ENCODE assay signal across 8 cellular contexts in genomic region chr1:179877586-179878265, GRCh38. TPM values are rescaled to one million over a fixed set of nuclear protein-coding genes. Genes with fewer than 3 reads are reported as not detected.
DNase-seq lines count a peak whose midpoint lies in the region; ATAC-seq and TF ChIP-seq lines count a peak whose summit lies in the region.

Gene TOR1AIP2, minus strand, starts transcription at chr1:179877803. Its CDS starts 25,138 bp downstream, at chr1:179852665.

- H3K4me1 ChIP-seq in osteoblast (ENCODE audit: insufficient read depth, low read length) (peaks cover 19% of the 10 kb centered on the region), thoracic aorta (ENCODE audit: control insufficient read depth in 1 of 2, low read depth in 2 of 2) (peaks cover 28 to 47% of the 10 kb centered on the region in 2 donors)

- ATAC-seq in SK-N-SH treated with all-trans-retinoic acid at 6 μM for 48 hours (peak; percentile 77), thoracic aorta (ENCODE audit: insufficient number of reproducible peaks, low FRiP score, low read depth) (no peak)

- CTCF ChIA-PET in HEK293T (lab: Yijun Ruan, JAX), result interaction anchor here (0.7 kb wide), 1 partner anchor 302 kb away, joined by 7 read pairs; no protein-coding TSS in a partner anchor

- H3K36me3 ChIP-seq in osteoblast (ENCODE audit: insufficient read depth, low read length) (peaks cover 21% of the 10 kb centered on the region), thoracic aorta (peaks cover 9% of the 10 kb centered on the region)

- peaks cover 73% of the 10 kb centered on the region for H3K4me1 Mint-ChIP-seq in activated naive CD4-positive, alpha-beta T cell treated with anti-CD3 and anti-CD28 coated beads, Interleukin-2, amount 50 U/mL, for 24 hours

- H3K27me3 ChIP-seq in osteoblast (ENCODE audit: insufficient read depth, low read length), result no peaks in the 10 kb centered on the region
- H3K27me3 ChIP-seq in thoracic aorta (replicated peaks; ENCODE audit: insufficient read depth), result no peaks in the 10 kb centered on the region

- H3K36me3 Mint-ChIP-seq in activated naive CD4-positive, alpha-beta T cell treated with anti-CD3 and anti-CD28 coated beads, Interleukin-2, amount 50 U/mL, for 24 hours, result peaks cover 6% of the 10 kb centered on the region

- H3K27ac ChIP-seq in osteoblast (ENCODE audit: low read depth, low read length) (peak within 1 kb of the TSS; percentile 73), thoracic aorta (peak within 1 kb of the TSS; percentile 8 to 37)

- no peaks in the 10 kb centered on the region for H3K27me3 Mint-ChIP-seq in activated naive CD4-positive, alpha-beta T cell treated with anti-CD3 and anti-CD28 coated beads, Interleukin-2, amount 50 U/mL, for 24 hours

- H3K4me3 Mint-ChIP-seq in activated naive CD4-positive, alpha-beta T cell treated with anti-CD3 and anti-CD28 coated beads, Interleukin-2, amount 50 U/mL, for 24 hours, result peak within 1 kb of the TSS; percentile 90

- DNase-seq in GM04503 (ENCODE audit: low read depth) (peak; percentile 37), HEK293T (ENCODE audit: extremely low spot score) (peak; percentile 86), MV-4-11 (lab: John Stamatoyannopoulos, UW) (peak; percentile 82), glomerular endothelial cell (ENCODE audit: extremely low read depth, low read depth, low spot score) (no peak), osteoblast (ENCODE audit: insufficient read length, low spot score, missing footprints) (peak; percentile 93), thoracic aorta (ENCODE audit: low spot score) (peak; percentile 72)

- H2AFZ ChIP-seq in osteoblast (ENCODE audit: low read length), result peak within 1 kb of the TSS; percentile 96

- H3K4me2 ChIP-seq in osteoblast (ENCODE audit: insufficient read depth, low read length), result peak within 1 kb of the TSS; percentile 91

- TF ChIP-seq CTCF in osteoblast (IDR thresholded peaks at IDR 0.05; ENCODE audit: extremely low read depth, low read depth, low read length) (no peak), thoracic aorta (IDR thresholded peaks at IDR 0.05) (no peak)

- peak within 1 kb of the TSS; percentile 94 for H3K27ac Mint-ChIP-seq in activated naive CD4-positive, alpha-beta T cell treated with anti-CD3 and anti-CD28 coated beads, Interleukin-2, amount 50 U/mL, for 24 hours

- POLR2A ChIA-PET in HEK293T (lab: Yijun Ruan, JAX), result interaction anchor here (0.6 kb wide), 1 partner anchor 47 kb away, joined by 3 read pairs; no protein-coding TSS in a partner anchor

- H3K9me3 Mint-ChIP-seq in activated naive CD4-positive, alpha-beta T cell treated with anti-CD3 and anti-CD28 coated beads, Interleukin-2, amount 50 U/mL, for 24 hours, result no peaks in the 10 kb centered on the region

- peaks cover 37% of the 10 kb centered on the region for H4K20me1 ChIP-seq in osteoblast (ENCODE audit: insufficient read depth, low read length)

- H3K4me3 ChIP-seq in osteoblast (ENCODE audit: insufficient read depth, low read length) (peak within 1 kb of the TSS; percentile 84), thoracic aorta (peak within 1 kb of the TSS; percentile 91)

- H3K79me2 ChIP-seq in osteoblast (ENCODE audit: insufficient read depth, low read length), result peaks cover 53% of the 10 kb centered on the region

- H3K9me3 ChIP-seq in osteoblast (ENCODE audit: low read depth, low read length) (no peaks in the 10 kb centered on the region), thoracic aorta (no peaks in the 10 kb centered on the region)

TF ChIP-seq in HEK293T, 16 proteins besides CTCF, POLR2A, EP300 and RAD21:
- TF ChIP-seq FOXA1 (IDR thresholded peaks at IDR 0.05) (no peak), TARDBP (IDR thresholded peaks at IDR 0.05) (no peak), CTBP1 (IDR thresholded peaks at IDR 0.05; ENCODE audit: borderline replicate concordance) (peak; percentile 19; the same call in 1 of the 2 replicates), ELF4 (IDR thresholded peaks at IDR 0.05) (peak; percentile 83), L3MBTL2 (conservative IDR thresholded peaks at IDR 0.05) (peak; percentile 33; the same call in 1 of the 2 replicates)
- TF ChIP-seq, protein P1, sequence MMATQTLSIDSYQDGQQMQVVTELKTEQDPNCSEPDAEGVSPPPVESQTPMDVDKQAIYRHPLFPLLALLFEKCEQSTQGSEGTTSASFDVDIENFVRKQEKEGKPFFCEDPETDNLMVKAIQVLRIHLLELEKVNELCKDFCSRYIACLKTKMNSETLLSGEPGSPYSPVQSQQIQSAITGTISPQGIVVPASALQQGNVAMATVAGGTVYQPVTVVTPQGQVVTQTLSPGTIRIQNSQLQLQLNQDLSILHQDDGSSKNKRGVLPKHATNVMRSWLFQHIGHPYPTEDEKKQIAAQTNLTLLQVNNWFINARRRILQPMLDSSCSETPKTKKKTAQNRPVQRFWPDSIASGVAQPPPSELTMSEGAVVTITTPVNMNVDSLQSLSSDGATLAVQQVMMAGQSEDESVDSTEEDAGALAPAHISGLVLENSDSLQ (IDR thresholded peaks at IDR 0.05), result peak; percentile 74

TF ChIP-seq in SK-N-SH treated with all-trans-retinoic acid at 6 μM for 48 hours, 23 proteins besides CTCF, POLR2A, EP300 and RAD21:
- TF ChIP-seq ARNTL (CRISPR knock-in tag; IDR thresholded peaks at IDR 0.05; ENCODE audit: borderline replicate concordance, low read depth), result no peak
- TF ChIP-seq TCF4 (CRISPR knock-in tag; IDR thresholded peaks at IDR 0.05; ENCODE audit: borderline replicate concordance), result no peak
- TF ChIP-seq ZC3H10 (CRISPR knock-in tag; IDR thresholded peaks at IDR 0.05), result 0 out of 2 replicates have a peak, but pooled peaks have one; percentile 53
- TF ChIP-seq, protein P2, sequence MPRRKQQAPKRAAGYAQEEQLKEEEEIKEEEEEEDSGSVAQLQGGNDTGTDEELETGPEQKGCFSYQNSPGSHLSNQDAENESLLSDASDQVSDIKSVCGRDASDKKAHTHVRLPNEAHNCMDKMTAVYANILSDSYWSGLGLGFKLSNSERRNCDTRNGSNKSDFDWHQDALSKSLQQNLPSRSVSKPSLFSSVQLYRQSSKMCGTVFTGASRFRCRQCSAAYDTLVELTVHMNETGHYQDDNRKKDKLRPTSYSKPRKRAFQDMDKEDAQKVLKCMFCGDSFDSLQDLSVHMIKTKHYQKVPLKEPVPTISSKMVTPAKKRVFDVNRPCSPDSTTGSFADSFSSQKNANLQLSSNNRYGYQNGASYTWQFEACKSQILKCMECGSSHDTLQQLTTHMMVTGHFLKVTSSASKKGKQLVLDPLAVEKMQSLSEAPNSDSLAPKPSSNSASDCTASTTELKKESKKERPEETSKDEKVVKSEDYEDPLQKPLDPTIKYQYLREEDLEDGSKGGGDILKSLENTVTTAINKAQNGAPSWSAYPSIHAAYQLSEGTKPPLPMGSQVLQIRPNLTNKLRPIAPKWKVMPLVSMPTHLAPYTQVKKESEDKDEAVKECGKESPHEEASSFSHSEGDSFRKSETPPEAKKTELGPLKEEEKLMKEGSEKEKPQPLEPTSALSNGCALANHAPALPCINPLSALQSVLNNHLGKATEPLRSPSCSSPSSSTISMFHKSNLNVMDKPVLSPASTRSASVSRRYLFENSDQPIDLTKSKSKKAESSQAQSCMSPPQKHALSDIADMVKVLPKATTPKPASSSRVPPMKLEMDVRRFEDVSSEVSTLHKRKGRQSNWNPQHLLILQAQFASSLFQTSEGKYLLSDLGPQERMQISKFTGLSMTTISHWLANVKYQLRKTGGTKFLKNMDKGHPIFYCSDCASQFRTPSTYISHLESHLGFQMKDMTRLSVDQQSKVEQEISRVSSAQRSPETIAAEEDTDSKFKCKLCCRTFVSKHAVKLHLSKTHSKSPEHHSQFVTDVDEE (CRISPR knock-in tag; IDR thresholded peaks at IDR 0.05), result no peak

RNA-seq across cellular contexts. Expression of gene TOR1AIP2, which starts in this region (rescaled TPM):
- total RNA-seq in glomerular endothelial cell (75.5 and 88.7 TPM in 2 replicates), osteoblast (90.8 and 92.3 TPM in 2 replicates), thoracic aorta (10 to 100 TPM; 45.9 to 74.1 TPM)
